32 cellular contexts compared by ENCODE assay signal in the genomic region with DNA sequence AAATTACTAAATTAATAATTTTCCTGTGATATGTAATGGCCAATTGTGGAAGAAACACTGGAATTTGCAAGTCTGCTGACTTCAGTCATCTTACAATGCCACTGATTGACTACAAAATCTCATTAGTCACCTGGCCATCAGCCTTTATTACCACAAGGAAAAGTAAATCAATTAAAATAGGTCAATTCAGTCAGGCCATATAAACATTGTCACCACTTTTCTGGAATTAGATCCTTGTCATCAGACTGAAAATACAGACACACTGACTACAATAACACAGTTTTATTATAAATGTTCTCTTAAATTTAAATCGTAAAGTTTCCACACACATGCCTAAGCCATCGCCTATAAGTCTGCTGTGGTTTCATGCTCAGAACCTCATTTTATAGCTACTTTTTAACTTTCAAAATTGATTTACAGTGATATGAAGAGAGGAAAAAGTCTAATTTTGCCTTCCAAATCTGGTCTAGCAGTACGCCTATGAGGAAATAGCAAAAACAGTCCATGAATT. TPM values are rescaled to one million over a fixed set of nuclear protein-coding genes. Genes with fewer than 3 reads are reported as not detected.
"Had no signal": no experiment of that assay in that cellular context is flagged by ENCODE, and none has a peak within 500 bp of the region (broad histone marks: within the 10 kb centered on the region; RNA-seq: fewer than 3 reads in every experiment).

No MANE protein-coding gene starts in this region.

- H3K27me3 ChIP-seq: ascending aorta, breast epithelium, cardiac muscle cell, colonic mucosa, dorsolateral prefrontal cortex had no signal

- H3K27me3 Mint-ChIP-seq: activated CD4-positive, alpha-beta memory T cell treated with anti-CD3 and anti-CD28 coated beads for 36 hours; activated CD4-positive, alpha-beta T cell treated with anti-CD3 and anti-CD28 coated beads for 36 hours; activated CD4-positive, alpha-beta T cell treated with anti-CD3 and anti-CD28 coated beads, Interleukin-2, amount 10 ng/mL, durations not matched to agents 24 days and 14 days; activated CD8-positive, alpha-beta memory T cell treated with anti-CD3 and anti-CD28 coated beads, Interleukin-2, amount 10 ng/mL, durations not matched to agents 7 days and 5 days; activated naive CD4-positive, alpha-beta T cell treated with anti-CD3 and anti-CD28 coated beads, Interleukin-2, amount 10 ng/mL, durations not matched to agents 7 days and 5 days; activated naive CD8-positive, alpha-beta T cell treated with anti-CD3 and anti-CD28 coated beads, Interleukin-2, amount 10 ng/mL, durations not matched to agents 7 days and 5 days; brain; dendritic cell treated with granulocyte-macrophage colony-stimulating factor and Interleukin-4, amounts not matched to agents 40 ng/mL and 50 ng/mL, for 4 days; T-helper 17 cell had no signal

- ATAC-seq: activated CD4-positive, alpha-beta T cell treated with anti-CD3 and anti-CD28 coated beads for 36 hours; activated CD8-positive, alpha-beta memory T cell treated with anti-CD3 and anti-CD28 coated beads, Interleukin-2, amount 10 ng/mL, durations not matched to agents 7 days and 5 days; activated CD8-positive, alpha-beta T cell treated with anti-CD3 and anti-CD28 coated beads, Interleukin-2, amount 10 ng/mL, durations not matched to agents 7 days and 5 days; activated naive CD4-positive, alpha-beta T cell treated with anti-CD3 and anti-CD28 coated beads, Interleukin-2, amount 50 U/mL, for 72 hours; activated T-cell treated with anti-CD3 and anti-CD28 coated beads, Interleukin-2, amount 50 U/mL, for 72 hours; esophagus mucosa; T-helper 17 cell had no signal

- H3K4me1 ChIP-seq: ascending aorta, breast epithelium, colonic mucosa had no signal

- DNase-seq: activated CD4-positive, alpha-beta memory T cell treated with anti-CD3 and anti-CD28 coated beads for 36 hours; activated CD4-positive, alpha-beta T cell treated with anti-CD3 and anti-CD28 coated beads for 36 hours; activated CD4-positive, alpha-beta T cell treated with anti-CD3 and anti-CD28 coated beads, Interleukin-2, amount 10 ng/mL, durations not matched to agents 24 days and 14 days; activated CD4-positive, CD25-positive, alpha-beta regulatory T cell; activated CD4-positive, CD25-positive, alpha-beta regulatory T cell treated with anti-CD3 and anti-CD28 coated beads, Interleukin-2, amount 50 U/mL, for 72 hours; activated CD8-positive, alpha-beta memory T cell treated with anti-CD3 and anti-CD28 coated beads, Interleukin-2, amount 10 ng/mL, durations not matched to agents 7 days and 5 days; activated CD8-positive, alpha-beta memory T cell treated with anti-CD3 and anti-CD28 coated beads, Interleukin-2, amount 50 U/mL, for 4 hours; activated CD8-positive, alpha-beta T cell treated with anti-CD3 and anti-CD28 coated beads, Interleukin-2, amount 10 ng/mL, durations not matched to agents 7 days and 5 days; activated gamma-delta T cell; activated naive CD4-positive, alpha-beta T cell; activated naive CD4-positive, alpha-beta T cell treated with anti-CD3 and anti-CD28 coated beads, Interleukin-2, amount 10 ng/mL, durations not matched to agents 7 days and 5 days; activated naive CD8-positive, alpha-beta T cell treated with anti-CD3 and anti-CD28 coated beads, Interleukin-2, amount 10 ng/mL, durations not matched to agents 7 days and 5 days; activated T-cell treated with anti-CD3 and anti-CD28 coated beads, Interleukin-2, amount 50 U/mL, for 1 hour; activated T-cell treated with anti-CD3 and anti-CD28 coated beads, Interleukin-2, amount 50 U/mL, for 72 hours; central memory CD4-positive, alpha-beta T cell; cerebellar nuclear complex; colonic mucosa; dorsolateral prefrontal cortex; effector memory CD4-positive, alpha-beta T cell; endodermal cell; foreskin fibroblast; head of caudate nucleus; T-helper 17 cell; T1000 had no signal

- H3K36me3 ChIP-seq: ascending aorta, breast epithelium, cardiac muscle cell, colonic mucosa had no signal

- H3K27ac Mint-ChIP-seq: activated CD4-positive, alpha-beta T cell treated with anti-CD3 and anti-CD28 coated beads for 36 hours; activated CD4-positive, alpha-beta T cell treated with anti-CD3 and anti-CD28 coated beads, Interleukin-2, amount 10 ng/mL, durations not matched to agents 24 days and 14 days; activated CD8-positive, alpha-beta memory T cell treated with anti-CD3 and anti-CD28 coated beads, Interleukin-2, amount 10 ng/mL, durations not matched to agents 7 days and 5 days; activated CD8-positive, alpha-beta T cell treated with anti-CD3 and anti-CD28 coated beads, Interleukin-2, amount 10 ng/mL, durations not matched to agents 7 days and 5 days; activated naive CD4-positive, alpha-beta T cell treated with anti-CD3 and anti-CD28 coated beads, Interleukin-2, amount 10 ng/mL, durations not matched to agents 7 days and 5 days; activated naive CD4-positive, alpha-beta T cell treated with anti-CD3 and anti-CD28 coated beads, Interleukin-2, amount 50 U/mL, for 72 hours; activated naive CD8-positive, alpha-beta T cell treated with anti-CD3 and anti-CD28 coated beads, Interleukin-2, amount 10 ng/mL, durations not matched to agents 7 days and 5 days; activated T-cell treated with anti-CD3 and anti-CD28 coated beads, Interleukin-2, amount 50 U/mL, for 72 hours; brain; dendritic cell treated with granulocyte-macrophage colony-stimulating factor and Interleukin-4, amounts not matched to agents 40 ng/mL and 50 ng/mL, for 4 days; endodermal cell; T-helper 17 cell; T-helper 2 cell treated with Interferon-gamma antibody and Interleukin-4, amounts not matched to agents 5 μg/mL and 100 μg/mL, for 36 hours had no signal

- H3K27ac ChIP-seq: ascending aorta, breast epithelium, cardiac muscle cell, colonic mucosa, dorsolateral prefrontal cortex had no signal

- H3K9me3 Mint-ChIP-seq: activated CD4-positive, alpha-beta memory T cell treated with anti-CD3 and anti-CD28 coated beads for 36 hours; activated naive CD4-positive, alpha-beta T cell treated with anti-CD3 and anti-CD28 coated beads, Interleukin-2, amount 50 U/mL, for 72 hours; activated T-cell treated with anti-CD3 and anti-CD28 coated beads, Interleukin-2, amount 50 U/mL, for 72 hours; brain; dendritic cell treated with granulocyte-macrophage colony-stimulating factor and Interleukin-4, amounts not matched to agents 40 ng/mL and 50 ng/mL, for 4 days; endodermal cell; T-helper 2 cell treated with Interferon-gamma antibody and Interleukin-4, amounts not matched to agents 5 μg/mL and 100 μg/mL, for 36 hours had no signal

- H3K9me3 ChIP-seq: ascending aorta, breast epithelium, colonic mucosa had no signal

- H3K4me3 ChIP-seq: ascending aorta, breast epithelium, cardiac muscle cell, colonic mucosa, dorsolateral prefrontal cortex had no signal

- H3K4me3 Mint-ChIP-seq: activated CD4-positive, alpha-beta memory T cell treated with anti-CD3 and anti-CD28 coated beads for 36 hours; activated CD4-positive, alpha-beta T cell treated with anti-CD3 and anti-CD28 coated beads, Interleukin-2, amount 10 ng/mL, durations not matched to agents 24 days and 14 days; activated CD8-positive, alpha-beta memory T cell treated with anti-CD3 and anti-CD28 coated beads, Interleukin-2, amount 10 ng/mL, durations not matched to agents 7 days and 5 days; activated CD8-positive, alpha-beta T cell treated with anti-CD3 and anti-CD28 coated beads, Interleukin-2, amount 10 ng/mL, durations not matched to agents 7 days and 5 days; activated naive CD4-positive, alpha-beta T cell treated with anti-CD3 and anti-CD28 coated beads, Interleukin-2, amount 10 ng/mL, durations not matched to agents 7 days and 5 days; activated naive CD8-positive, alpha-beta T cell treated with anti-CD3 and anti-CD28 coated beads, Interleukin-2, amount 10 ng/mL, durations not matched to agents 7 days and 5 days; brain; dendritic cell treated with granulocyte-macrophage colony-stimulating factor and Interleukin-4, amounts not matched to agents 40 ng/mL and 50 ng/mL, for 4 days; endodermal cell; T-helper 17 cell; T-helper 2 cell treated with Interferon-gamma antibody and Interleukin-4, amounts not matched to agents 5 μg/mL and 100 μg/mL, for 36 hours had no signal

- H3K36me3 Mint-ChIP-seq: brain had no signal

- H3K4me1 Mint-ChIP-seq: activated CD8-positive, alpha-beta memory T cell treated with anti-CD3 and anti-CD28 coated beads, Interleukin-2, amount 10 ng/mL, durations not matched to agents 7 days and 5 days; brain; endodermal cell had no signal

RNA-seq across cellular contexts. Expression of a gene that starts 54.2 kb away (rescaled TPM):
- total RNA-seq: ascending aorta had no signal
